Comparison of ENCODE assay signal across 14 cellular contexts in the genomic region with DNA sequence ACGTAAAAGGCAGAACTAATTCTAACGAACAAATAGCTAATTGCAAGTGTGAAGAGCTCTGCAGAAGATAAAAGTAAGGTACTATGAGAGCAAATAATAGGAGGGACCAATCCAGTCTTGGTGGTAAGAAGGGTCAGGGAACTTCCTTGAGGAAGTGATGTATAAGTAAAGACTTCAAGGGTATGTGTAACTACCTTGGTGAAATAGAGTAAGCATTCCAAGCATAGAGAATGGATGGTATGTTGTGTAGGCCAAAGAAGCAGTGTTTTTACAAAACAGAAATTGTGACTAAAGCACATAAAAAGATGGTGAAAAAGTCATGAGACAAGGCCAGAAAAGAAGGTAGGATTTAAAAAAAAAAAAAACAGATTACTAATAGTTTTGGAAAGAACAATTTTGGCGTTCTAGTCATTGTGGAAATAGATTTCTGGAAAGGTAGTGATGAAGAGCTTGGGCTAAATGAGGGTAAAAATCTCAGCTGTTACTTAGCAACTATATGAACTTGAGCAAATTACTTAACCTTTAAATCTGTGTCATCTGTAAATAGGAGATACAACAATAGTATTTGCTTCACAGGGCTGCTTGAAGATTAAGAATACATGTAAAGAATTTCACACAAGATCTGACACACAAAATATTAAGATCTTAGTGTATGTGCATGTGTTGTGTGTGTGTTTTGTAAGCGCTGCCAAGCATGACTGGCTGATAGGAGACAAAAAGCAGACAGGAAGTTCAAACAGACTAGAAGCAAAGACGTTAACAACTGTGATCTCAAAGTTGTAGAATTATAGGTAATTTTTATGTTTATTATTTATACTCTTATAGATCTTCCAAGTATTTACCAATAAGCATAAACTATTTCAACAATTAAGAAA.
DNase-seq lines count a peak whose midpoint lies in the region; ATAC-seq, FAIRE-seq and TF ChIP-seq lines count a peak whose summit lies in the region.
"Had no signal": no experiment of that assay in that cellular context is flagged by ENCODE, and none has a peak within 500 bp of the region (broad histone marks: within the 10 kb centered on the region; RNA-seq: fewer than 3 reads in every experiment).

No MANE protein-coding gene starts in this region.

- TF ChIP-seq CTCF in thyroid gland (IDR thresholded peaks at IDR 0.05) (no peak), left lung (IDR thresholded peaks at IDR 0.05) (no peak)

- H3K4me3 ChIP-seq in thyroid gland (replicated peaks in 1 of 3) (no peak overlapping the region), left lung (no peak overlapping the region)

- ATAC-seq in left ventricle myocardium superior (peak; percentile 51), Right ventricle myocardium inferior (no peak), GM21825 (IDR thresholded peaks at IDR 0.05; ENCODE audit: unreplicated experiment) (no peak), left lung (no peak), HG03521 (IDR thresholded peaks at IDR 0.05; ENCODE audit: unreplicated experiment) (no peak)
- ATAC-seq: activated CD4-positive, CD25-positive, alpha-beta regulatory T cell treated with anti-CD3 and anti-CD28 coated beads, Interleukin-2, amount 50 U/mL, for 24 hours had no signal

- TF ChIP-seq POLR2A in thyroid gland (IDR thresholded peaks at IDR 0.05), result no peak

- H3K27ac ChIP-seq in thyroid gland, result peak overlapping the region; percentile 73 to 91 (median 89)
- H3K27ac ChIP-seq in left lung, result no peak overlapping the region

- 60 to 61% methylated on average over 5 of the region's 5 CpGs for WGBS in thyroid gland, 2 donors

- H3K4me1 ChIP-seq in thyroid gland, result peaks cover 37 to 60% of the 10 kb centered on the region in 2 donors
- peaks cover 0 to 13% of the 10 kb centered on the region in 2 donors for H3K4me1 ChIP-seq in left lung

- FAIRE-seq in islet of Langerhans (lab: Jason Lieb, UNC), result peak; percentile 64
- FAIRE-seq: urothelium cell line had no signal

- H3K27me3 ChIP-seq in thyroid gland (no peaks in the 10 kb centered on the region), left lung (no peaks in the 10 kb centered on the region)

- H3K36me3 ChIP-seq in thyroid gland, result no peaks in the 10 kb centered on the region
- no peaks in the 10 kb centered on the region for H3K36me3 ChIP-seq in left lung

- intact Hi-C loops in left ventricle myocardium superior (cut with micrococcal nuclease) (no loop called here), Right ventricle myocardium inferior (cut with DNase I) (no loop called here), thyroid gland (cut with DNase I) (no loop called here), left lung (cut with DNase I) (no loop called here)

- H3K9me3 ChIP-seq in thyroid gland (no peaks in the 10 kb centered on the region), left lung (no peaks in the 10 kb centered on the region)

- DNase-seq in left ventricle myocardium superior (no peak), Right ventricle myocardium inferior (ENCODE audit: missing footprints) (no peak), astrocyte of the hippocampus (ENCODE audit: low read depth, low spot score) (peak; percentile 58), thyroid gland (peak; percentile 47 to 60), left lung (no peak)
- DNase-seq: activated T-cell treated with anti-CD3 and anti-CD28 coated beads, Interleukin-2, amount 50 U/mL, for 48 hours; AML-193; DND-41; MV-4-11 had no signal

Comparison
In these comparisons a context has a peak if more than half of its experiments do, and no peak if none do; other contexts are left out.
1. DNase-seq: peak in astrocyte of the hippocampus (single experiment) and thyroid gland (2 of 2); none in left ventricle myocardium superior (single experiment), Right ventricle myocardium inferior (single experiment) and left lung (0 of 2).
2. H3K27ac ChIP-seq: peak in thyroid gland (3 of 3); none in left lung (0 of 2).